Comparison of ENCODE assay signal across 13 cellular contexts in genomic region chr4:67131224-67131623, GRCh38.
DNase-seq lines count a peak whose midpoint lies in the region; ATAC-seq and TF ChIP-seq lines count a peak whose summit lies in the region.
"Had no signal": no experiment of that assay in that cellular context is flagged by ENCODE, and none has a peak within 500 bp of the region (broad histone marks: within the 10 kb centered on the region; RNA-seq: fewer than 3 reads in every experiment).

No MANE protein-coding gene starts in this region.

- intact Hi-C loops in left ventricle myocardium inferior (cut with micrococcal nuclease) (no loop called here), ascending aorta (cut with DNase I) (no loop called here)

- H3K27me3 ChIP-seq in left ventricle myocardium inferior (ENCODE audit: low read depth): no peaks in the 10 kb centered on the region
- no peaks in the 10 kb centered on the region for H3K27me3 ChIP-seq in ascending aorta

- H3K4me3 ChIP-seq in left ventricle myocardium inferior (no peak overlapping the region), ascending aorta (no peak overlapping the region)
- H3K4me3 ChIP-seq: K562, SK-N-MC had no signal

- no peaks in the 10 kb centered on the region for H3K36me3 ChIP-seq in left ventricle myocardium inferior
- no peaks in the 10 kb centered on the region for H3K36me3 ChIP-seq in ascending aorta

- H3K4me1 ChIP-seq in left ventricle myocardium inferior (no peaks in the 10 kb centered on the region), ascending aorta (no peaks in the 10 kb centered on the region)

- ATAC-seq in GM18873 (IDR thresholded peaks at IDR 0.05; ENCODE audit: low FRiP score, unreplicated experiment) (peak; percentile 94), GM21717 (IDR thresholded peaks at IDR 0.05; ENCODE audit: unreplicated experiment) (peak; percentile 97), HG03175 (IDR thresholded peaks at IDR 0.05; ENCODE audit: unreplicated experiment) (peak; percentile 91)
- ATAC-seq: K562 had no signal

- H3K9me3 ChIP-seq in left ventricle myocardium inferior (replicated peaks) (peaks cover 10% of the 10 kb centered on the region), ascending aorta (no peaks in the 10 kb centered on the region)

- H3K27ac ChIP-seq in left ventricle myocardium inferior (replicated peaks): peak overlapping the region; percentile 58
- no peak overlapping the region for H3K27ac ChIP-seq in ascending aorta
- H3K27ac ChIP-seq: SK-N-MC had no signal

- DNase-seq in left ventricle myocardium inferior (no peak), ascending aorta (ENCODE audit: low spot score in 2 of 2) (no peak), NCI-H226 (no peak), NCI-H510A (lab: John Stamatoyannopoulos, UW) (no peak), midbrain (lab: John Stamatoyannopoulos, UW) (no peak)
- DNase-seq: activated CD4-positive, CD25-positive, alpha-beta regulatory T cell treated with anti-CD3 and anti-CD28 coated beads, Interleukin-2, amount 50 U/mL, for 72 hours; activated naive CD8-positive, alpha-beta T cell treated with anti-CD3 and anti-CD28 coated beads, Interleukin-2, amount 10 ng/mL, durations not matched to agents 7 days and 5 days; naive B cell had no signal

- TF ChIP-seq CTCF in left ventricle myocardium inferior (IDR thresholded peaks at IDR 0.05; ENCODE audit: borderline replicate concordance): no peak
- no peak for TF ChIP-seq CTCF in ascending aorta (IDR thresholded peaks at IDR 0.05)
